17 cellular contexts compared by ENCODE assay signal in genomic region chrX:68440438-68440837, GRCh38. TPM values are rescaled to one million over a fixed set of nuclear protein-coding genes. Genes with fewer than 3 reads are reported as not detected.
DNase-seq lines count a peak whose midpoint lies in the region; ATAC-seq, FAIRE-seq and TF ChIP-seq lines count a peak whose summit lies in the region.
"Had no signal": no experiment of that assay in that cellular context is flagged by ENCODE, and none has a peak within 500 bp of the region (broad histone marks: within the 10 kb centered on the region; RNA-seq: fewer than 3 reads in every experiment).

No MANE protein-coding gene starts in this region.

- H3K4me3 Mint-ChIP-seq in CD4-positive, alpha-beta memory T cell: no peak overlapping the region
- H3K4me3 Mint-ChIP-seq: CD4-positive, CD25-positive, alpha-beta regulatory T cell had no signal

- H2BK120ac ChIP-seq in mesenchymal stem cell (ENCODE audit: low read depth, low read length): no peak overlapping the region

- H3K14ac ChIP-seq in mesenchymal stem cell (ENCODE audit: low read length in 2 of 2): no peak overlapping the region

- peak overlapping the region; percentile 58 for H3K27ac ChIP-seq in left ventricle myocardium inferior (replicated peaks)
- no peak overlapping the region for H3K27ac ChIP-seq in right cardiac atrium (ENCODE audit: low read length)
- H3K27ac ChIP-seq in K562 (ENCODE audit: extremely low read depth, low read depth, low read length): no peak overlapping the region
- H3K27ac ChIP-seq in mesenchymal stem cell (ENCODE audit: low read length, poor library complexity, severe bottlenecking): peak overlapping the region; percentile 35
- H3K27ac ChIP-seq in CD4-positive, alpha-beta memory T cell (ENCODE audit: low read depth, low read length): no peak overlapping the region
- H3K27ac ChIP-seq: RWPE1 had no signal

- no peaks in the 10 kb centered on the region for H3K36me3 Mint-ChIP-seq in CD4-positive, alpha-beta memory T cell
- H3K36me3 Mint-ChIP-seq: CD4-positive, CD25-positive, alpha-beta regulatory T cell had no signal

- H3K4me1 ChIP-seq in left ventricle myocardium inferior (peaks cover 13% of the 10 kb centered on the region), right cardiac atrium (ENCODE audit: control insufficient read depth, insufficient read depth, low read length) (no peaks in the 10 kb centered on the region), K562 (replicated peaks in 1 of 2; ENCODE audit: control insufficient read depth in 2 of 2, insufficient read depth in 2 of 2, low read length in 2 of 2) (peaks cover 0 to 5% of the 10 kb centered on the region in 2 experiments; a peak in 3 of 5 replicates), mesenchymal stem cell (ENCODE audit: control insufficient read depth, insufficient read depth, low read depth, low read length) (peaks cover 1% of the 10 kb centered on the region), mucosa of descending colon (ENCODE audit: low read depth) (no peaks in the 10 kb centered on the region)
- H3K4me1 ChIP-seq in CD4-positive, alpha-beta memory T cell (ENCODE audit: insufficient read depth, low read length): peaks cover 15% of the 10 kb centered on the region

- TF ChIP-seq CTCF in left ventricle myocardium inferior (IDR thresholded peaks at IDR 0.05; ENCODE audit: borderline replicate concordance) (no peak), K562 (IDR thresholded peaks at IDR 0.05 in 2 of 3, conservative IDR thresholded peaks at IDR 0.05 in 1 of 3; ENCODE audit: insufficient read depth in 2 of 3, low read depth in 1 of 3, low read length in 3 of 3) (no peak), mucosa of descending colon (IDR thresholded peaks at IDR 0.05) (no peak)

- H2BK5ac ChIP-seq in mesenchymal stem cell (ENCODE audit: low read depth, low read length, poor library complexity, severe bottlenecking): no peak overlapping the region

- H3K9ac ChIP-seq in K562 (ENCODE audit: insufficient read depth in 1 of 2, low read depth in 2 of 2, low read length in 2 of 2): no peak overlapping the region
- no peak overlapping the region for H3K9ac ChIP-seq in mesenchymal stem cell (ENCODE audit: low read length)

- H2AFZ ChIP-seq in K562 (ENCODE audit: low read depth, low read length) (no peak overlapping the region), mesenchymal stem cell (ENCODE audit: low read depth, low read length) (no peak overlapping the region)

- H3K23ac ChIP-seq in mesenchymal stem cell (ENCODE audit: low read length in 2 of 2): no peak overlapping the region

- POLR2A ChIA-PET in K562 (lab: Yijun Ruan, JAX): interaction anchor here (1.3 kb wide), 1 partner anchor 19 kb away, joined by 4 read pairs; no protein-coding TSS in a partner anchor
- POLR2A ChIA-PET in CD4-positive, alpha-beta memory T cell (lab: Charles Lee; ENCODE audit: partially characterized antibody): no interaction called here

- H3K4me2 ChIP-seq in K562 (ENCODE audit: insufficient read depth, low read length) (no peak overlapping the region; the same call in 1 of the 2 replicates), mesenchymal stem cell (ENCODE audit: low read length, poor library complexity, severe bottlenecking) (no peak overlapping the region)

- no peak overlapping the region for H2BK12ac ChIP-seq in mesenchymal stem cell (ENCODE audit: low read length in 2 of 2)

- H4K20me1 ChIP-seq in K562 (replicated peaks; ENCODE audit: control insufficient read depth, insufficient read depth, low read length): no peaks in the 10 kb centered on the region

- in situ Hi-C loops in K562 (cut with MboI): no loop called here

- no peak for DNase-seq in left ventricle myocardium inferior
- DNase-seq in right cardiac atrium: no peak
- DNase-seq in K562 (ENCODE audit: extremely low read depth in 1 of 4, low spot score in 3 of 4): no peak
- no peak for DNase-seq in mesenchymal stem cell
- no peak for DNase-seq in CD4-positive, alpha-beta memory T cell
- no peak for DNase-seq in H4 (ENCODE audit: low spot score)
- DNase-seq in mucosa of descending colon: no peak
- DNase-seq: CD4-positive, CD25-positive, alpha-beta regulatory T cell; NCI-H1436; NCI-H187 treated with DMSO at 0.1 percent for 48 hours; NCI-H2107; NCI-H510A; NK-92 treated with Interleukin-12 subunit alpha and Interleukin-12 subunit beta, amount 100 ng/mL, for 24 hours; SIG-M5 had no signal

- ATAC-seq in right cardiac atrium: no peak
- ATAC-seq in K562: no peak
- ATAC-seq in mucosa of descending colon: no peak

- H3K4ac ChIP-seq in mesenchymal stem cell (ENCODE audit: low read depth in 1 of 2, low read length in 2 of 2): no peak overlapping the region

- H3K79me1 ChIP-seq in mesenchymal stem cell (replicated peaks; ENCODE audit: low read length, poor library complexity, severe bottlenecking): no peaks in the 10 kb centered on the region

- no peak overlapping the region for H2BK15ac ChIP-seq in mesenchymal stem cell (ENCODE audit: low read depth, poor library complexity, severe bottlenecking)

- intact Hi-C loops in left ventricle myocardium inferior (cut with micrococcal nuclease) (no loop called here), right cardiac atrium (cut with DNase I) (no loop called here), K562 (cut with micrococcal nuclease) (no loop called here), mucosa of descending colon (cut with DNase I, micrococcal nuclease) (no loop called here)
- intact Hi-C loops in CD4-positive, alpha-beta memory T cell (cut with micrococcal nuclease): no loop called here

- no peak overlapping the region for H2AK5ac ChIP-seq in mesenchymal stem cell (ENCODE audit: low read length, severe bottlenecking)

- BruUV-seq in K562 (replicated peaks; lab: Mats Ljungman, UMichigan): no TSS peak

- H3K9me3 ChIP-seq in left ventricle myocardium inferior (replicated peaks) (no peaks in the 10 kb centered on the region), right cardiac atrium (ENCODE audit: control insufficient read depth, low read length) (no peaks in the 10 kb centered on the region), K562 (replicated peaks; ENCODE audit: control insufficient read depth, insufficient read depth, low read depth, low read length) (no peaks in the 10 kb centered on the region), mesenchymal stem cell (ENCODE audit: control insufficient read depth, low read length) (no peaks in the 10 kb centered on the region), mucosa of descending colon (no peaks in the 10 kb centered on the region)
- H3K9me3 ChIP-seq in CD4-positive, alpha-beta memory T cell (ENCODE audit: control insufficient read depth in 1 of 2, low read length in 2 of 2): no peaks in the 10 kb centered on the region
- H3K9me3 ChIP-seq: MG63 had no signal

- no peak overlapping the region for H4K91ac ChIP-seq in mesenchymal stem cell (ENCODE audit: low read length)

- H3K27me3 ChIP-seq in left ventricle myocardium inferior (ENCODE audit: low read depth) (no peaks in the 10 kb centered on the region), right cardiac atrium (ENCODE audit: control insufficient read depth, insufficient read depth) (no peaks in the 10 kb centered on the region), K562 (ENCODE audit: control insufficient read depth in 2 of 2, insufficient read depth in 2 of 2, low read length in 2 of 2) (no peaks in the 10 kb centered on the region), mesenchymal stem cell (ENCODE audit: control insufficient read depth in 1 of 2, insufficient read depth in 1 of 2, low read length in 2 of 2) (peaks cover 0 to 11% of the 10 kb centered on the region in 2 experiments)
- no peaks in the 10 kb centered on the region for H3K27me3 ChIP-seq in CD4-positive, alpha-beta memory T cell (ENCODE audit: insufficient read depth, low read length)
- H3K27me3 ChIP-seq: MG63 had no signal

- H3K4me1 Mint-ChIP-seq in CD4-positive, alpha-beta memory T cell: peaks cover 7 to 12% (median 11%) of the 10 kb centered on the region in 4 donors

- no peaks in the 10 kb centered on the region for H3K79me2 ChIP-seq in K562 (ENCODE audit: control insufficient read depth, insufficient read depth, low read length)

- no peak for TF ChIP-seq POLR2A in K562 (conservative IDR thresholded peaks at IDR 0.05)

- H3K27ac Mint-ChIP-seq in CD4-positive, alpha-beta memory T cell: no peak overlapping the region

- FAIRE-seq in K562 (lab: Jason Lieb, UNC): no peak
- FAIRE-seq: GM19239 had no signal

- no peaks in the 10 kb centered on the region for H3K9me3 Mint-ChIP-seq in CD4-positive, alpha-beta memory T cell
- H3K9me3 Mint-ChIP-seq: CD4-positive, CD25-positive, alpha-beta regulatory T cell had no signal

- no peak for TF ChIP-seq EP300 in K562 (IDR thresholded peaks at IDR 0.05; ENCODE audit: low read length)

- CTCF ChIA-PET in K562 (lab: Yijun Ruan, JAX; ENCODE audit: low intra/inter-chr PET ratio): no interaction called here
- CTCF ChIA-PET in CD4-positive, alpha-beta memory T cell (lab: Charles Lee; ENCODE audit: partially characterized antibody): no interaction called here

- no peak overlapping the region for H4K8ac ChIP-seq in mesenchymal stem cell (ENCODE audit: low read length)

- H3K9me1 ChIP-seq in K562 (ENCODE audit: control insufficient read depth, insufficient read depth, low read length): no peaks in the 10 kb centered on the region

- H3K18ac ChIP-seq in mesenchymal stem cell (ENCODE audit: low read depth in 1 of 2, low read length in 2 of 2): no peak overlapping the region

- peaks cover 0 to 2% of the 10 kb centered on the region in 2 donors for H3K27me3 Mint-ChIP-seq in CD4-positive, alpha-beta memory T cell

- no peak overlapping the region for H3K4me3 ChIP-seq in left ventricle myocardium inferior
- H3K4me3 ChIP-seq in right cardiac atrium (ENCODE audit: low read length): no peak overlapping the region
- no peak overlapping the region for H3K4me3 ChIP-seq in K562
- no peak overlapping the region for H3K4me3 ChIP-seq in mesenchymal stem cell (ENCODE audit: insufficient read depth in 1 of 2, low read depth in 1 of 2, low read length in 2 of 2)
- no peak overlapping the region for H3K4me3 ChIP-seq in CD4-positive, alpha-beta memory T cell (ENCODE audit: low read length in 2 of 2)
- H3K4me3 ChIP-seq in mucosa of descending colon: no peak overlapping the region
- H3K4me3 ChIP-seq: MG63 had no signal

- H3K36me3 ChIP-seq in left ventricle myocardium inferior (no peaks in the 10 kb centered on the region), K562 (ENCODE audit: control insufficient read depth, insufficient read depth, low read length) (no peaks in the 10 kb centered on the region), mesenchymal stem cell (ENCODE audit: control insufficient read depth in 1 of 2, insufficient read depth in 2 of 2, low read depth in 1 of 2, low read length in 2 of 2) (no peaks in the 10 kb centered on the region), mucosa of descending colon (ENCODE audit: low read depth) (no peaks in the 10 kb centered on the region)
- H3K36me3 ChIP-seq in CD4-positive, alpha-beta memory T cell (ENCODE audit: insufficient read depth, low read length): no peaks in the 10 kb centered on the region
- H3K36me3 ChIP-seq: MG63 had no signal

- no peak for TF ChIP-seq RAD21 in K562 (CRISPR knock-in tag; conservative IDR thresholded peaks at IDR 0.05 in 1 of 2, IDR thresholded peaks at IDR 0.05 in 1 of 2)

RNA-seq across cellular contexts. Expression of gene OPHN1, which starts 7.1 kb away (rescaled TPM):
- total RNA-seq in left ventricle myocardium inferior (5.0 TPM), right cardiac atrium (1 to 10 TPM; 4.1 to 5.2 (median 4.9) TPM), K562 (2014; rRNA removed) (1.00 and 1.1 TPM in 2 replicates), K562 (2014; rRNA removed; fragmentation: Illumina TruSeq; extraction: Trizol) (1.1 and 1.2 TPM in 2 replicates), K562 (2015; rRNA removed; fragmentation: Illumina TruSeq; extraction: Trizol) (1.6 and 1.8 TPM in 2 replicates), K562 (2021) (1.4 and 1.8 TPM in 2 replicates), mucosa of descending colon (1 to 10 TPM; 7.5 to 9.5 (median 7.6) TPM)
- polyA plus RNA-seq in right cardiac atrium (1.1 TPM), K562 (2011; rRNA removed) (0.96 and 1.0 TPM in 2 replicates), K562 (2014; fragmentation: Illumina TruSeq; extraction: Trizol) (1.3 and 1.6 TPM in 2 replicates), K562 (2014; fragmentation: Nextera tagmentation; extraction: Ambion mirVana) (under 1 TPM; 0.28 to 0.42 TPM), K562 (2014; rRNA removed) (0.49 and 0.85 TPM in 2 replicates)
- total RNA-seq in K562 (2011; cell fraction: chromatin; rRNA removed; ENCODE audit: low replicate concordance): 2.5 and 2.9 TPM in 2 replicates
- total RNA-seq in K562 (2011; cell fraction: nucleolus; rRNA removed): 1.2 and 2.2 TPM in 2 replicates
- total RNA-seq in K562 (2011; cell fraction: nucleoplasm; rRNA removed): 2.3 and 2.4 TPM in 2 replicates
- 0.52 and 0.66 TPM in 2 replicates for polyA plus RNA-seq in K562 (2011; cell fraction: cytosol; rRNA removed)
- 1.6 and 2.6 TPM in 2 replicates for polyA plus RNA-seq in K562 (2011; cell fraction: nucleus; rRNA removed)
- 1.5 and 2.1 TPM in 2 replicates for polyA plus RNA-seq in K562 (2012)
- 2.0 and 4.8 TPM in 2 replicates for polyA minus RNA-seq in K562 (2011; rRNA and poly(A)+ RNA removed)
- 4.2 TPM in 2 replicates for polyA minus RNA-seq in K562 (2011; cell fraction: cytosol; rRNA and poly(A)+ RNA removed)
- 2.3 and 4.0 TPM in 2 replicates for polyA minus RNA-seq in K562 (2011; cell fraction: nucleus; rRNA and poly(A)+ RNA removed)
- 2.6 TPM for polyA plus RNA-seq in mesenchymal stem cell (2013, experiment 1 of 2)
- 2.7 TPM for polyA plus RNA-seq in mesenchymal stem cell (2013, experiment 2 of 2)
- total RNA-seq in CD4-positive, alpha-beta memory T cell: under 1 TPM; 0.23 to 0.44 TPM
- under 1 TPM in 1 of 2 donors, not detected in 1; 0.03 TPM for polyA plus RNA-seq in CD4-positive, alpha-beta memory T cell
- total RNA-seq in H4 (2014; rRNA removed; shearing (Covaris generic)): 2.0 and 4.4 TPM in 2 replicates
- polyA plus RNA-seq: CD4-positive, CD25-positive, alpha-beta regulatory T cell had no signal

RNA-seq across cellular contexts. Expression of gene YIPF6, which starts 58.4 kb away (rescaled TPM):
- 30.4 TPM for total RNA-seq in left ventricle myocardium inferior
- 10 to 100 TPM; 24.9 to 32.4 (median 25.8) TPM for total RNA-seq in right cardiac atrium
- polyA plus RNA-seq in right cardiac atrium: 9.5 TPM
- 22.5 and 60.7 TPM in 2 replicates for total RNA-seq in K562 (2011; cell fraction: chromatin; rRNA removed; ENCODE audit: low replicate concordance)
- 18.8 and 20.0 TPM in 2 replicates for total RNA-seq in K562 (2011; cell fraction: nucleolus; rRNA removed)
- total RNA-seq in K562 (2011; cell fraction: nucleoplasm; rRNA removed): 38.9 and 76.5 TPM in 2 replicates
- 7.7 and 10.7 TPM in 2 replicates for total RNA-seq in K562 (2014; rRNA removed)
- total RNA-seq in K562 (2014; rRNA removed; fragmentation: Illumina TruSeq; extraction: Trizol): 25.8 and 30.3 TPM in 2 replicates
- 12.0 and 14.1 TPM in 2 replicates for total RNA-seq in K562 (2015; rRNA removed; fragmentation: Illumina TruSeq; extraction: Trizol)
- total RNA-seq in K562 (2021): 22.4 and 26.5 TPM in 2 replicates
- 29.1 and 32.1 TPM in 2 replicates for polyA plus RNA-seq in K562 (2011; rRNA removed)
- 10.4 and 24.0 TPM in 2 replicates for polyA plus RNA-seq in K562 (2011; cell fraction: cytosol; rRNA removed)
- polyA plus RNA-seq in K562 (2011; cell fraction: nucleus; rRNA removed): 17.6 and 24.1 TPM in 2 replicates
- polyA plus RNA-seq in K562 (2012): 11.5 and 13.9 TPM in 2 replicates
- polyA plus RNA-seq in K562 (2014; fragmentation: Illumina TruSeq; extraction: Trizol): 14.3 and 15.6 TPM in 2 replicates
- polyA plus RNA-seq in K562 (2014; fragmentation: Nextera tagmentation; extraction: Ambion mirVana): 10 to 100 TPM; 31.3 to 44.2 TPM
- 10.3 and 12.8 TPM in 2 replicates for polyA plus RNA-seq in K562 (2014; rRNA removed)
- 18.1 and 20.2 TPM in 2 replicates for polyA minus RNA-seq in K562 (2011; rRNA and poly(A)+ RNA removed)
- 6.5 and 9.6 TPM in 2 replicates for polyA minus RNA-seq in K562 (2011; cell fraction: cytosol; rRNA and poly(A)+ RNA removed)
- 9.6 and 15.7 TPM in 2 replicates for polyA minus RNA-seq in K562 (2011; cell fraction: nucleus; rRNA and poly(A)+ RNA removed)
- 15.5 TPM for polyA plus RNA-seq in mesenchymal stem cell (2013, experiment 1 of 2)
- polyA plus RNA-seq in mesenchymal stem cell (2013, experiment 2 of 2): 16.5 TPM
- 10 to 100 TPM; 17.1 to 18.9 TPM for total RNA-seq in CD4-positive, alpha-beta memory T cell
- polyA plus RNA-seq in CD4-positive, alpha-beta memory T cell: 10 to 100 TPM; 22.2 to 23.2 TPM
- total RNA-seq in H4 (2014; rRNA removed; shearing (Covaris generic)): 23.2 and 25.9 TPM in 2 replicates
- 10 to 100 TPM; 43.4 to 43.9 (median 43.6) TPM for total RNA-seq in mucosa of descending colon

Comparison
In these comparisons a context has a peak if more than half of its experiments do, and no peak if none do; other contexts are left out.
1. H3K27ac ChIP-seq: peak in left ventricle myocardium inferior (single experiment) and mesenchymal stem cell (single experiment); none in right cardiac atrium (single experiment), K562 (single experiment) and CD4-positive, alpha-beta memory T cell (single experiment).